ENCODE assay signal across 8 cellular contexts in genomic region chr12:55933158-55933798, GRCh38. TPM values are rescaled to one million over a fixed set of nuclear protein-coding genes. Genes with fewer than 3 reads are reported as not detected.
DNase-seq lines count a peak whose midpoint lies in the region; ATAC-seq and TF ChIP-seq lines count a peak whose summit lies in the region.

No MANE protein-coding gene starts in this region.

- H3K4me1 Mint-ChIP-seq in activated T-cell treated with anti-CD3 and anti-CD28 coated beads, Interleukin-2, amount 50 U/mL, for 4 hours (ENCODE audit: low read depth): peaks cover 83% of the 10 kb centered on the region
- peaks cover 73% of the 10 kb centered on the region for H3K4me1 Mint-ChIP-seq in activated CD4-positive, alpha-beta memory T cell treated with anti-CD3 and anti-CD28 coated beads, Interleukin-2, amount 10 ng/mL, durations not matched to agents 7 days and 5 days
- peaks cover 22% of the 10 kb centered on the region for H3K4me1 Mint-ChIP-seq in type B pancreatic cell (ENCODE audit: unreplicated experiment)

- no peaks in the 10 kb centered on the region for H3K9me3 ChIP-seq in hepatocyte (ENCODE audit: low read depth)

- TF ChIP-seq CTCF in hepatocyte (IDR thresholded peaks at IDR 0.05; ENCODE audit: poor library complexity) (no peak), type B pancreatic cell (conservative IDR thresholded peaks at IDR 0.05) (no peak)

- no peaks in the 10 kb centered on the region for H4K20me1 ChIP-seq in hepatocyte (ENCODE audit: insufficient read depth, poor library complexity, severe bottlenecking)

- no peak for ATAC-seq in activated T-cell treated with anti-CD3 and anti-CD28 coated beads, Interleukin-2, amount 50 U/mL, for 4 hours

- no peak for DNase-seq in activated T-cell treated with anti-CD3 and anti-CD28 coated beads, Interleukin-2, amount 50 U/mL, for 4 hours
- no peak for DNase-seq in activated T-cell treated with anti-CD3 and anti-CD28 coated beads for 4 hours
- no peak for DNase-seq in activated CD4-positive, alpha-beta memory T cell treated with anti-CD3 and anti-CD28 coated beads, Interleukin-2, amount 10 ng/mL, durations not matched to agents 7 days and 5 days
- DNase-seq in hepatocyte (ENCODE audit: low spot score): no peak
- DNase-seq in type B pancreatic cell (ENCODE audit: extremely low spot score, unreplicated experiment): no peak
- DNase-seq in putamen (ENCODE audit: low spot score): no peak
- no peak for DNase-seq in NCI-H1694 treated with DMSO at 0.1 percent for 48 hours (lab: John Stamatoyannopoulos, UW)
- no peak for DNase-seq in NCI-H446 treated with DMSO at 0.1 percent for 48 hours (lab: John Stamatoyannopoulos, UW)

- WGBS in hepatocyte (ENCODE audit: low lambda C conversion rate, missing lambda C conversion rate): 80% methylated on average over 7 of the region's 7 CpGs

- CTCF ChIA-PET in activated CD4-positive, alpha-beta memory T cell treated with anti-CD3 and anti-CD28 coated beads, Interleukin-2, amount 10 ng/mL, durations not matched to agents 7 days and 5 days (lab: Charles Lee): interaction anchor here (0.6 to 5.5 kb wide), 9 partner anchors 9 to 824 kb away, joined by 3 to 28 read pairs (median 4); partner anchors contain the start of genes DNAJC14, ORMDL2 and SARNP

- H3K27ac ChIP-seq in hepatocyte: peak overlapping the region; percentile 27

- no peaks in the 10 kb centered on the region for H3K9me2 ChIP-seq in hepatocyte (replicated peaks; ENCODE audit: insufficient read depth)

- POLR2A ChIA-PET in activated CD4-positive, alpha-beta memory T cell treated with anti-CD3 and anti-CD28 coated beads, Interleukin-2, amount 10 ng/mL, durations not matched to agents 7 days and 5 days (lab: Charles Lee): interaction anchor here (0.8 to 8.8 kb wide), 9 partner anchors 5 to 194 kb away, joined by 3 to 122 read pairs (median 6); partner anchors contain the start of genes DGKA, DNAJC14, ESYT1 and ORMDL2

- H3K9me3 Mint-ChIP-seq in activated T-cell treated with anti-CD3 and anti-CD28 coated beads, Interleukin-2, amount 50 U/mL, for 4 hours: no peaks in the 10 kb centered on the region
- H3K9me3 Mint-ChIP-seq in activated CD4-positive, alpha-beta memory T cell treated with anti-CD3 and anti-CD28 coated beads, Interleukin-2, amount 10 ng/mL, durations not matched to agents 7 days and 5 days: no peaks in the 10 kb centered on the region
- H3K9me3 Mint-ChIP-seq in type B pancreatic cell: no peaks in the 10 kb centered on the region

- peak overlapping the region; percentile 96 for H3K4me2 ChIP-seq in hepatocyte

- H3K36me3 Mint-ChIP-seq in activated T-cell treated with anti-CD3 and anti-CD28 coated beads, Interleukin-2, amount 50 U/mL, for 4 hours (ENCODE audit: insufficient read depth): peaks cover 16% of the 10 kb centered on the region
- H3K36me3 Mint-ChIP-seq in activated CD4-positive, alpha-beta memory T cell treated with anti-CD3 and anti-CD28 coated beads, Interleukin-2, amount 10 ng/mL, durations not matched to agents 7 days and 5 days (ENCODE audit: low read depth): peaks cover 66% of the 10 kb centered on the region
- no peaks in the 10 kb centered on the region for H3K36me3 Mint-ChIP-seq in type B pancreatic cell

- no peaks in the 10 kb centered on the region for H3K36me3 ChIP-seq in hepatocyte (replicated peaks; ENCODE audit: insufficient read depth, low read depth)

- H2AFZ ChIP-seq in hepatocyte: no peak overlapping the region

- no peaks in the 10 kb centered on the region for H3K27me3 ChIP-seq in hepatocyte

- H3K4me3 Mint-ChIP-seq in activated T-cell treated with anti-CD3 and anti-CD28 coated beads, Interleukin-2, amount 50 U/mL, for 4 hours: peak overlapping the region; percentile 98
- H3K4me3 Mint-ChIP-seq in activated CD4-positive, alpha-beta memory T cell treated with anti-CD3 and anti-CD28 coated beads, Interleukin-2, amount 10 ng/mL, durations not matched to agents 7 days and 5 days: peak overlapping the region; percentile 91
- H3K4me3 Mint-ChIP-seq in type B pancreatic cell: peak overlapping the region; percentile 97

- H3K4me3 ChIP-seq in hepatocyte: no peak overlapping the region

- peaks cover 16% of the 10 kb centered on the region for H3K79me2 ChIP-seq in hepatocyte

- H3K4me1 ChIP-seq in hepatocyte (ENCODE audit: insufficient read depth): peaks cover 40% of the 10 kb centered on the region

- H3K27me3 Mint-ChIP-seq in activated T-cell treated with anti-CD3 and anti-CD28 coated beads, Interleukin-2, amount 50 U/mL, for 4 hours (ENCODE audit: low read depth): no peaks in the 10 kb centered on the region
- H3K27me3 Mint-ChIP-seq in activated CD4-positive, alpha-beta memory T cell treated with anti-CD3 and anti-CD28 coated beads, Interleukin-2, amount 10 ng/mL, durations not matched to agents 7 days and 5 days: no peaks in the 10 kb centered on the region
- H3K27me3 Mint-ChIP-seq in type B pancreatic cell: peaks cover 46% of the 10 kb centered on the region

- peak overlapping the region; percentile 96 for H3K27ac Mint-ChIP-seq in activated CD4-positive, alpha-beta memory T cell treated with anti-CD3 and anti-CD28 coated beads, Interleukin-2, amount 10 ng/mL, durations not matched to agents 7 days and 5 days
- H3K27ac Mint-ChIP-seq in type B pancreatic cell: peak overlapping the region; percentile 77

RNA-seq across cellular contexts. Expression of gene DGKA, which starts 2.3 kb away (rescaled TPM):
- 100 to 1,000 TPM; 132 to 164 (median 153) TPM for total RNA-seq in activated T-cell treated with anti-CD3 and anti-CD28 coated beads, Interleukin-2, amount 50 U/mL, for 4 hours
- total RNA-seq in activated CD4-positive, alpha-beta memory T cell treated with anti-CD3 and anti-CD28 coated beads, Interleukin-2, amount 10 ng/mL, durations not matched to agents 7 days and 5 days: 100 to 1,000 TPM; 427 to 431 TPM
- 25.3 and 27.0 TPM in 2 replicates for total RNA-seq in hepatocyte
- polyA plus RNA-seq in hepatocyte: 25.4 and 25.9 TPM in 2 replicates
- total RNA-seq in type B pancreatic cell (ENCODE audit: low replicate concordance): 28.6 and 46.6 TPM in 2 replicates

RNA-seq across cellular contexts. Expression of gene PYM1, which starts 5.6 kb away (rescaled TPM):
- 10 to 100 TPM; 24.9 to 30.0 (median 28.4) TPM for total RNA-seq in activated T-cell treated with anti-CD3 and anti-CD28 coated beads, Interleukin-2, amount 50 U/mL, for 4 hours
- total RNA-seq in activated CD4-positive, alpha-beta memory T cell treated with anti-CD3 and anti-CD28 coated beads, Interleukin-2, amount 10 ng/mL, durations not matched to agents 7 days and 5 days: 10 to 100 TPM; 54.2 to 56.0 TPM
- 33.7 and 44.5 TPM in 2 replicates for total RNA-seq in hepatocyte
- 39.9 and 51.1 TPM in 2 replicates for polyA plus RNA-seq in hepatocyte
- total RNA-seq in type B pancreatic cell (ENCODE audit: low replicate concordance): 28.0 and 33.7 TPM in 2 replicates

RNA-seq across cellular contexts. Expression of gene PMEL, which starts 32.6 kb away (rescaled TPM):
- total RNA-seq in activated T-cell treated with anti-CD3 and anti-CD28 coated beads, Interleukin-2, amount 50 U/mL, for 4 hours: under 1 TPM in 2 of 3 donors, not detected in 1; 0.13 to 0.41 TPM
- under 1 TPM; 0.33 to 0.60 TPM for total RNA-seq in activated CD4-positive, alpha-beta memory T cell treated with anti-CD3 and anti-CD28 coated beads, Interleukin-2, amount 10 ng/mL, durations not matched to agents 7 days and 5 days
- total RNA-seq in hepatocyte (8.6 and 15.3 TPM in 2 replicates), type B pancreatic cell (ENCODE audit: low replicate concordance) (1.4 and 136 TPM in 2 replicates)
- 27.9 and 34.2 TPM in 2 replicates for polyA plus RNA-seq in hepatocyte

RNA-seq across cellular contexts. Expression of gene CDK2, which starts 33.4 kb away (rescaled TPM):
- total RNA-seq in activated T-cell treated with anti-CD3 and anti-CD28 coated beads, Interleukin-2, amount 50 U/mL, for 4 hours: 10 to 100 TPM; 65.4 to 80.1 (median 74.1) TPM
- 10 to 100 TPM; 88.9 to 98.9 TPM for total RNA-seq in activated CD4-positive, alpha-beta memory T cell treated with anti-CD3 and anti-CD28 coated beads, Interleukin-2, amount 10 ng/mL, durations not matched to agents 7 days and 5 days
- 26.6 and 31.1 TPM in 2 replicates for total RNA-seq in hepatocyte
- polyA plus RNA-seq in hepatocyte: 23.9 and 25.8 TPM in 2 replicates
- 52.8 and 82.8 TPM in 2 replicates for total RNA-seq in type B pancreatic cell (ENCODE audit: low replicate concordance)

RNA-seq across cellular contexts. Expression of gene RAB5B, which starts 40.6 kb away (rescaled TPM):
- total RNA-seq in activated T-cell treated with anti-CD3 and anti-CD28 coated beads, Interleukin-2, amount 50 U/mL, for 4 hours: 10 to 100 TPM; 18.5 to 27.5 (median 22.6) TPM
- 10 to 100 TPM; 70.1 to 71.5 TPM for total RNA-seq in activated CD4-positive, alpha-beta memory T cell treated with anti-CD3 and anti-CD28 coated beads, Interleukin-2, amount 10 ng/mL, durations not matched to agents 7 days and 5 days
- 79.1 and 93.4 TPM in 2 replicates for total RNA-seq in hepatocyte
- 101 and 103 TPM in 2 replicates for polyA plus RNA-seq in hepatocyte
- 105 and 131 TPM in 2 replicates for total RNA-seq in type B pancreatic cell (ENCODE audit: low replicate concordance)
